In the genomic region with DNA sequence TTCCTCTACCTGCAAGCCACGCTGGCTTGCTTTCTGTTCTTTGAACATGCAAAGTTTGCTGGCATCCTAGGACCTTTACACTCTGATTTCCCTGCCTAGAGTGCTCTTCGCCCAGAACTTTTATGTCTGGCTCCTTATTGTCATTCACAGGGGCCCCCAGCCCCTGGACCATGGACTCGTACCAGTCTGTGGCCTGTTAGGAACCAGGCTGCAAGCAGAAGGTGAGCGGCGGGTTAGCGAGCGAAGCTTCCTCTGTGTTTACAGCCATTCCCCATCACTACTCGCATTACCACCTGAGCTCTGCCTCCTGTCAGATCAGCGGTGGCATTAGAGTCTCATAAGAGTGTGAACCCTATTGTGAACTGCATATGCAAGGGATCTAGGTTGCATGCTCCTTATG, we compare ENCODE assay signal across 30 cellular contexts.
DNase-seq lines count a peak whose midpoint lies in the region; ATAC-seq, FAIRE-seq and TF ChIP-seq lines count a peak whose summit lies in the region.
"Had no signal": no experiment of that assay in that cellular context is flagged by ENCODE, and none has a peak within 500 bp of the region (broad histone marks: within the 10 kb centered on the region; RNA-seq: fewer than 3 reads in every experiment).

No MANE protein-coding gene starts in this region.

- H3K4me3 ChIP-seq in HepG2 (replicated peaks in 1 of 3; ENCODE audit: insufficient read depth in 1 of 3, low read depth in 2 of 3, low read length in 3 of 3) = no peak overlapping the region
- H3K4me3 ChIP-seq in right lobe of liver = no peak overlapping the region
- H3K4me3 ChIP-seq in small intestine (ENCODE audit: low read depth in 1 of 2, low read length in 2 of 2) = no peak overlapping the region
- no peak overlapping the region for H3K4me3 ChIP-seq in PC-9
- H3K4me3 ChIP-seq: A549; BLaER1; BLaER1 treated with 17β-estradiol and CSF1 and Interleukin-3, amounts not matched to agents 10 nM and 100 nM had no signal

- no TSS peak for BruUV-seq in HepG2 (replicated peaks; lab: Mats Ljungman, UMichigan)
- BruUV-seq in PC-9 (replicated peaks; lab: Mats Ljungman, UMichigan) = no TSS peak

- ATAC-seq in HepG2 (peak; percentile 80), right lobe of liver (no peak)
- ATAC-seq: A549; CD8-positive, alpha-beta T cell had no signal

- no peaks in the 10 kb centered on the region for H3K27me3 ChIP-seq in HepG2 (ENCODE audit: control insufficient read depth in 1 of 2, insufficient read depth in 2 of 2, low read length in 2 of 2)
- H3K27me3 ChIP-seq in right lobe of liver = no peaks in the 10 kb centered on the region
- no peaks in the 10 kb centered on the region for H3K27me3 ChIP-seq in small intestine (ENCODE audit: control insufficient read depth in 2 of 2, insufficient read depth in 2 of 2, low read length in 2 of 2)
- H3K27me3 ChIP-seq in PC-9 (ENCODE audit: insufficient read depth, low read depth) = no peaks in the 10 kb centered on the region
- H3K27me3 ChIP-seq: BE2C; BLaER1; BLaER1 treated with 17β-estradiol and CSF1 and Interleukin-3, amounts not matched to agents 10 nM and 100 nM had no signal

- in situ Hi-C loops in HepG2 (cut with HindIII; ENCODE audit: extremely low pct_ligation_motif_present, low pct_unique_long_range_greater_than_20kb) = no loop called here

- H3K36me3 ChIP-seq in HepG2 (replicated peaks in 1 of 2; ENCODE audit: control insufficient read depth in 1 of 2, insufficient read depth in 2 of 2, low read length in 2 of 2) (no peaks in the 10 kb centered on the region), right lobe of liver (no peaks in the 10 kb centered on the region), small intestine (ENCODE audit: control insufficient read depth in 2 of 2, insufficient read depth in 2 of 2, low read length in 2 of 2) (no peaks in the 10 kb centered on the region), PC-9 (ENCODE audit: low read depth) (no peaks in the 10 kb centered on the region)
- H3K36me3 ChIP-seq: BE2C had no signal

- FAIRE-seq in HepG2 (lab: Jason Lieb, UNC) (peak; percentile 12), small intestine (lab: Jason Lieb, UNC) (no peak)
- FAIRE-seq: A204.1, A549, D721Med had no signal

- H3K4me2 ChIP-seq in HepG2 (ENCODE audit: low read depth, low read length) (peak overlapping the region; percentile 25; the same call in 1 of the 2 replicates), PC-9 (no peak overlapping the region)
- H3K4me2 ChIP-seq: A549; BLaER1; BLaER1 treated with 17β-estradiol and CSF1 and Interleukin-3, amounts not matched to agents 10 nM and 100 nM had no signal

- H3K9me3 ChIP-seq in HepG2 (ENCODE audit: low read length) = no peaks in the 10 kb centered on the region
- H3K9me3 ChIP-seq in right lobe of liver = no peaks in the 10 kb centered on the region
- no peaks in the 10 kb centered on the region for H3K9me3 ChIP-seq in small intestine (ENCODE audit: control insufficient read depth, low read depth)
- H3K9me3 ChIP-seq in PC-9 (ENCODE audit: insufficient read depth, low read depth) = no peaks in the 10 kb centered on the region
- H3K9me3 ChIP-seq: A549; BE2C; BLaER1; BLaER1 treated with 17β-estradiol and CSF1 and Interleukin-3, amounts not matched to agents 10 nM and 100 nM; Caco-2 had no signal

- no peaks in the 10 kb centered on the region for H3K79me2 ChIP-seq in HepG2 (ENCODE audit: insufficient read depth, low read length)
- no peaks in the 10 kb centered on the region for H3K79me2 ChIP-seq in PC-9 (ENCODE audit: low read depth)

- POLR2A ChIA-PET in HepG2 (lab: Yijun Ruan, JAX) = no interaction called here
- POLR2A ChIA-PET in PC-9 (lab: Charles Lee; ENCODE audit: unreplicated experiment) = no interaction called here

- no peaks in the 10 kb centered on the region for H3K9me2 ChIP-seq in PC-9 (ENCODE audit: insufficient read depth)

- H3K4me1 ChIP-seq in HepG2 (ENCODE audit: insufficient read depth, low read length) = peaks cover 13% of the 10 kb centered on the region
- H3K4me1 ChIP-seq in right lobe of liver = no peaks in the 10 kb centered on the region
- no peaks in the 10 kb centered on the region for H3K4me1 ChIP-seq in small intestine (ENCODE audit: control insufficient read depth in 2 of 2, insufficient read depth in 1 of 2, low read depth in 1 of 2, low read length in 1 of 2)
- no peaks in the 10 kb centered on the region for H3K4me1 ChIP-seq in PC-9 (replicated peaks; ENCODE audit: insufficient read depth)
- H3K4me1 ChIP-seq: A549; BE2C; BLaER1; BLaER1 treated with 17β-estradiol and CSF1 and Interleukin-3, amounts not matched to agents 10 nM and 100 nM; Caco-2 had no signal

- TF ChIP-seq POLR2A in HepG2 (IDR thresholded peaks at IDR 0.05; ENCODE audit: insufficient read depth in 1 of 2, low read depth in 2 of 2, low read length in 2 of 2) = no peak
- no peak for TF ChIP-seq POLR2A in right lobe of liver (IDR thresholded peaks at IDR 0.05)

- H3K9ac ChIP-seq in HepG2 (ENCODE audit: insufficient read depth, low read depth, low read length) = no peak overlapping the region
- H3K9ac ChIP-seq: BLaER1; BLaER1 treated with 17β-estradiol and CSF1 and Interleukin-3, amounts not matched to agents 10 nM and 100 nM had no signal

- DNase-seq in HepG2 (ENCODE audit: low spot score) (peak; percentile 21), right lobe of liver (no peak), small intestine (peak; percentile 15), PC-9 (no peak)
- DNase-seq: 8988T; ACHN; AML-193; BE2C; C1 segment of cervical spinal cord; Caco-2; Calu3; CD4-positive, alpha-beta memory T cell; CD4-positive, alpha-beta T cell; CD4-positive, CD25-positive, alpha-beta regulatory T cell; CD8-positive, alpha-beta memory T cell; CD8-positive, alpha-beta T cell; COR-L47; DMS 273 treated with DMSO at 0.1 percent for 48 hours; DMS153; DMS53; DMS79; DMS79 treated with DMSO at 0.1 percent for 48 hours; DND-41 had no signal

- H3F3A ChIP-seq in PC-9 (ENCODE audit: insufficient read depth, low read depth) = no peaks in the 10 kb centered on the region

- TF ChIP-seq CTCF in HepG2 (CRISPR knock-in tag; IDR thresholded peaks at IDR 0.05) (no peak), right lobe of liver (IDR thresholded peaks at IDR 0.05) (no peak), PC-9 (conservative IDR thresholded peaks at IDR 0.05) (no peak)

- TF ChIP-seq EP300 in HepG2 (IDR thresholded peaks at IDR 0.05; ENCODE audit: low read depth in 2 of 2, low read length in 2 of 2) (0 out of 4 replicates have a peak, but pooled peaks of 1 of the 2 experiments have one; percentile 16), HepG2 (CRISPR knock-in tag; IDR thresholded peaks at IDR 0.05; ENCODE audit: borderline replicate concordance) (no peak)

- 49% methylated on average over 9 of the region's 9 CpGs for WGBS in HepG2 (ENCODE audit: low lambda C conversion rate)
- 89% methylated on average over 8 of the region's 9 CpGs for WGBS in right lobe of liver (ENCODE audit: insufficient coverage, low coverage, low lambda C conversion rate, missing lambda C conversion rate)
- WGBS in small intestine, 3 donors = 68 to 82% (median 70%) methylated on average over 9 of the region's 9 CpGs

- no peaks in the 10 kb centered on the region for H4K20me1 ChIP-seq in HepG2 (ENCODE audit: insufficient read depth, low read length)
- H4K20me1 ChIP-seq in PC-9 (ENCODE audit: insufficient read depth) = no peaks in the 10 kb centered on the region
- H4K20me1 ChIP-seq: BLaER1; BLaER1 treated with 17β-estradiol and CSF1 and Interleukin-3, amounts not matched to agents 10 nM and 100 nM had no signal

- H3K27ac ChIP-seq in HepG2 (ENCODE audit: extremely low read length, insufficient read depth, low read length) (peak overlapping the region; percentile 28), right lobe of liver (no peak overlapping the region), small intestine (ENCODE audit: low read depth in 1 of 2, low read length in 1 of 2) (no peak overlapping the region), PC-9 (no peak overlapping the region)
- H3K27ac ChIP-seq: 22Rv1; A549; BLaER1; BLaER1 treated with 17β-estradiol and CSF1 and Interleukin-3, amounts not matched to agents 10 nM and 100 nM; C4-2B had no signal

- no peak for TF ChIP-seq RAD21 in HepG2 (CRISPR knock-in tag; IDR thresholded peaks at IDR 0.05)

- no peak overlapping the region for H2AFZ ChIP-seq in HepG2 (ENCODE audit: low read length)
- no peak overlapping the region for H2AFZ ChIP-seq in PC-9

- intact Hi-C loops in HepG2 (cut with micrococcal nuclease; ENCODE audit: unreplicated experiment) = no loop called here
- intact Hi-C loops in right lobe of liver (cut with DNase I) = no loop called here
- intact Hi-C loops in PC-9 (cut with micrococcal nuclease; ENCODE audit: unreplicated experiment) = no loop called here

- CTCF ChIA-PET in HepG2 (lab: Yijun Ruan, JAX; ENCODE audit: low intra/inter-chr PET ratio, low total read pairs) (no interaction called here), PC-9 (lab: Charles Lee) (no interaction called here)

TF ChIP-seq in HepG2, 621 proteins besides CTCF, POLR2A, EP300 and RAD21 (continues in another document):
- TF ChIP-seq MEIS2 (CRISPR knock-in tag; IDR thresholded peaks at IDR 0.05) = no peak
- no peak for TF ChIP-seq ZNF180 (CRISPR knock-in tag; IDR thresholded peaks at IDR 0.05; ENCODE audit: borderline replicate concordance, low read depth)
- TF ChIP-seq, protein P1, sequence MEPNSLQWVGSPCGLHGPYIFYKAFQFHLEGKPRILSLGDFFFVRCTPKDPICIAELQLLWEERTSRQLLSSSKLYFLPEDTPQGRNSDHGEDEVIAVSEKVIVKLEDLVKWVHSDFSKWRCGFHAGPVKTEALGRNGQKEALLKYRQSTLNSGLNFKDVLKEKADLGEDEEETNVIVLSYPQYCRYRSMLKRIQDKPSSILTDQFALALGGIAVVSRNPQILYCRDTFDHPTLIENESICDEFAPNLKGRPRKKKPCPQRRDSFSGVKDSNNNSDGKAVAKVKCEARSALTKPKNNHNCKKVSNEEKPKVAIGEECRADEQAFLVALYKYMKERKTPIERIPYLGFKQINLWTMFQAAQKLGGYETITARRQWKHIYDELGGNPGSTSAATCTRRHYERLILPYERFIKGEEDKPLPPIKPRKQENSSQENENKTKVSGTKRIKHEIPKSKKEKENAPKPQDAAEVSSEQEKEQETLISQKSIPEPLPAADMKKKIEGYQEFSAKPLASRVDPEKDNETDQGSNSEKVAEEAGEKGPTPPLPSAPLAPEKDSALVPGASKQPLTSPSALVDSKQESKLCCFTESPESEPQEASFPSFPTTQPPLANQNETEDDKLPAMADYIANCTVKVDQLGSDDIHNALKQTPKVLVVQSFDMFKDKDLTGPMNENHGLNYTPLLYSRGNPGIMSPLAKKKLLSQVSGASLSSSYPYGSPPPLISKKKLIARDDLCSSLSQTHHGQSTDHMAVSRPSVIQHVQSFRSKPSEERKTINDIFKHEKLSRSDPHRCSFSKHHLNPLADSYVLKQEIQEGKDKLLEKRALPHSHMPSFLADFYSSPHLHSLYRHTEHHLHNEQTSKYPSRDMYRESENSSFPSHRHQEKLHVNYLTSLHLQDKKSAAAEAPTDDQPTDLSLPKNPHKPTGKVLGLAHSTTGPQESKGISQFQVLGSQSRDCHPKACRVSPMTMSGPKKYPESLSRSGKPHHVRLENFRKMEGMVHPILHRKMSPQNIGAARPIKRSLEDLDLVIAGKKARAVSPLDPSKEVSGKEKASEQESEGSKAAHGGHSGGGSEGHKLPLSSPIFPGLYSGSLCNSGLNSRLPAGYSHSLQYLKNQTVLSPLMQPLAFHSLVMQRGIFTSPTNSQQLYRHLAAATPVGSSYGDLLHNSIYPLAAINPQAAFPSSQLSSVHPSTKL (CRISPR knock-in tag; IDR thresholded peaks at IDR 0.05) = 0 out of 2 replicates have a peak, but pooled peaks have one; percentile 14

Comparison
In these comparisons a context has a peak if more than half of its experiments do, and no peak if none do; other contexts are left out.
1. DNase-seq: peak in HepG2 (single experiment) and small intestine (single experiment); none in right lobe of liver (0 of 3) and PC-9 (0 of 2).